ENCODE assay signal across 9 cellular contexts in the genomic region with DNA sequence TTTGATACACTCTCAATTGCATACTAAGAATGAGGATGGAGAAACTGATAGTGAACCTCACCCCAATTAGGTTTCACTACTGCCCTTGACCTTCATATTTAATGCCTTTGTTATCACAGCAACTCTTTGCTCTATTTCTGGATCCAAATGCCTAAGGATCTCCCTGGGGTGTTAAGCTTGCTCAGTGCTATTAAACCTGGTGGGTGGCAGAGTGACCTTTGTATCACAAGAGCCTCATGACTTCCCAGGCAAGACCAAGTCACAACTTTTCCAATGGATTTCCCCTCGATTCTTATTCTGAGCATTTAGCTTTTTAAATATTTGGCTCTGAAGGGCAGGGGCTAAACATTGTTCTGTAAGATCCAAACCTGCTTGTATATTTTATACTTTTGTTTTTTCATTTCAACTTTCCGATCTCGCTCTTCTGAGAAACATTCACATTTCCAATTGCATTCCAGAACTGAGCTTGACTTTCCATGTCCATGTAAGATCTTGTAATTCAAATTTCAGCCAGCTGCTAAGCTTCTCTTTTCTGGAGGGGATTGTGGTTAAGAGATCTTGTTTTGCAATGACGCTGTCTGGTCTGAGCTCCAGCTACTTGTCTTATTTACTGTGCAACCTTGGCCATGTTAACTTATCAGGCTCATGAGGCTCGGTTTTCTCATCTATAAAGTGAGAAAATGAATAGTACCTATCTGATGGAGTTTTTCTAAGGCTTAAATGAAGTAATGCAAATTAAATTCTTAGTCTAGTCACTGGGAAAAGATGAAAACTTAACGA. TPM values are rescaled to one million over a fixed set of nuclear protein-coding genes. Genes with fewer than 3 reads are reported as not detected.
DNase-seq lines count a peak whose midpoint lies in the region; ATAC-seq and TF ChIP-seq lines count a peak whose summit lies in the region.
"Had no signal": no experiment of that assay in that cellular context is flagged by ENCODE, and none has a peak within 500 bp of the region (broad histone marks: within the 10 kb centered on the region; RNA-seq: fewer than 3 reads in every experiment).

No MANE protein-coding gene starts in this region.

- H3K27ac Mint-ChIP-seq in activated T-helper 1 cell treated with anti-CD3 and anti-CD28 coated beads, Interleukin-12 subunit alpha, Interleukin-12 subunit beta, Interleukin-2, Interleukin-4 antibody, amounts not matched to agents 30 ng/mL and 10 ng/mL and 1 ng/mL, durations not matched to agents 14 hours and 24 hours and 36 hours: no peak overlapping the region
- H3K27ac Mint-ChIP-seq in Caco-2 (ENCODE audit: unreplicated experiment): no peak overlapping the region

- CTCF ChIA-PET in Caco-2 (lab: Charles Lee): no interaction called here

- ATAC-seq in HG02610 (IDR thresholded peaks at IDR 0.05; ENCODE audit: unreplicated experiment) (peak; percentile 61), left lung (peak; percentile 64)

- H3K9me3 ChIP-seq in left lung (no peaks in the 10 kb centered on the region), ascending aorta (no peaks in the 10 kb centered on the region), Caco-2 (no peaks in the 10 kb centered on the region)

- H3K27me3 ChIP-seq in left lung: no peaks in the 10 kb centered on the region
- no peaks in the 10 kb centered on the region for H3K27me3 ChIP-seq in ascending aorta
- H3K27me3 ChIP-seq in Caco-2 (replicated peaks; ENCODE audit: control insufficient read depth, insufficient read depth, low read length): no peaks in the 10 kb centered on the region

- H3K27ac ChIP-seq in left lung: no peak overlapping the region
- H3K27ac ChIP-seq in ascending aorta: no peak overlapping the region

- peaks cover 22% of the 10 kb centered on the region for H3K27me3 Mint-ChIP-seq in activated T-helper 1 cell treated with anti-CD3 and anti-CD28 coated beads, Interleukin-12 subunit alpha, Interleukin-12 subunit beta, Interleukin-2, Interleukin-4 antibody, amounts not matched to agents 30 ng/mL and 10 ng/mL and 1 ng/mL, durations not matched to agents 14 hours and 24 hours and 36 hours (ENCODE audit: insufficient read depth)
- H3K27me3 Mint-ChIP-seq in Caco-2 (ENCODE audit: insufficient read depth, unreplicated experiment): no peaks in the 10 kb centered on the region

- H3K4me3 Mint-ChIP-seq in activated T-helper 1 cell treated with anti-CD3 and anti-CD28 coated beads, Interleukin-12 subunit alpha, Interleukin-12 subunit beta, Interleukin-2, Interleukin-4 antibody, amounts not matched to agents 30 ng/mL and 10 ng/mL and 1 ng/mL, durations not matched to agents 14 hours and 24 hours and 36 hours: no peak overlapping the region
- no peak overlapping the region for H3K4me3 Mint-ChIP-seq in Caco-2 (ENCODE audit: unreplicated experiment)

- DNase-seq in GM10266 (ENCODE audit: extremely low spot score) (peak; percentile 15), RPMI7951 (ENCODE audit: low read depth) (peak; percentile 53), left lung (no peak), ascending aorta (ENCODE audit: low spot score in 2 of 2) (no peak), Caco-2 (no peak), T-helper 1 cell (no peak)
- DNase-seq in activated T-helper 1 cell treated with anti-CD3 and anti-CD28 coated beads, Interleukin-12 subunit alpha, Interleukin-12 subunit beta, Interleukin-2, Interleukin-4 antibody, amounts not matched to agents 30 ng/mL and 10 ng/mL and 1 ng/mL, durations not matched to agents 14 hours and 24 hours and 36 hours (ENCODE audit: low spot score): no peak
- DNase-seq: NCI-H1092 treated with DMSO at 0.1 percent for 48 hours had no signal

- H3K36me3 Mint-ChIP-seq in activated T-helper 1 cell treated with anti-CD3 and anti-CD28 coated beads, Interleukin-12 subunit alpha, Interleukin-12 subunit beta, Interleukin-2, Interleukin-4 antibody, amounts not matched to agents 30 ng/mL and 10 ng/mL and 1 ng/mL, durations not matched to agents 14 hours and 24 hours and 36 hours (ENCODE audit: low read depth): no peaks in the 10 kb centered on the region
- H3K36me3 Mint-ChIP-seq in Caco-2 (ENCODE audit: insufficient read depth, unreplicated experiment): no peaks in the 10 kb centered on the region

- BruUV-seq in Caco-2 (replicated peaks; lab: Mats Ljungman, UMichigan): no TSS peak

- TF ChIP-seq CTCF in GM10266 (IDR thresholded peaks at IDR 0.05; ENCODE audit: control insufficient read depth, insufficient read depth, low read depth, missing control alignments) (no peak), left lung (IDR thresholded peaks at IDR 0.05) (no peak), ascending aorta (IDR thresholded peaks at IDR 0.05) (no peak), Caco-2 (IDR thresholded peaks at IDR 0.05; ENCODE audit: insufficient read depth in 1 of 2, low read depth in 1 of 2, low read length in 1 of 2, severe bottlenecking in 1 of 2, unreplicated experiment in 1 of 2) (no peak)

- intact Hi-C loops in left lung (cut with DNase I) (no loop called here), ascending aorta (cut with DNase I) (no loop called here), Caco-2 (cut with micrococcal nuclease; ENCODE audit: unreplicated experiment) (no loop called here)
- intact Hi-C loops in activated T-helper 1 cell treated with anti-CD3 and anti-CD28 coated beads, Interleukin-12 subunit alpha, Interleukin-12 subunit beta, Interleukin-2, Interleukin-4 antibody, amounts not matched to agents 30 ng/mL and 10 ng/mL and 1 ng/mL, durations not matched to agents 14 hours and 24 hours and 36 hours (cut with micrococcal nuclease): no loop called here

- H3K36me3 ChIP-seq in left lung: no peaks in the 10 kb centered on the region
- H3K36me3 ChIP-seq in ascending aorta: no peaks in the 10 kb centered on the region
- no peaks in the 10 kb centered on the region for H3K36me3 ChIP-seq in Caco-2 (ENCODE audit: control insufficient read depth, insufficient read depth, low read length)

- H3K9me3 Mint-ChIP-seq in activated T-helper 1 cell treated with anti-CD3 and anti-CD28 coated beads, Interleukin-12 subunit alpha, Interleukin-12 subunit beta, Interleukin-2, Interleukin-4 antibody, amounts not matched to agents 30 ng/mL and 10 ng/mL and 1 ng/mL, durations not matched to agents 14 hours and 24 hours and 36 hours: no peaks in the 10 kb centered on the region
- H3K9me3 Mint-ChIP-seq in Caco-2 (ENCODE audit: unreplicated experiment): no peaks in the 10 kb centered on the region

- H3K4me1 ChIP-seq in left lung: peaks cover 0 to 17% of the 10 kb centered on the region in 2 donors
- H3K4me1 ChIP-seq in ascending aorta: no peaks in the 10 kb centered on the region
- H3K4me1 ChIP-seq in Caco-2: peaks cover 6% of the 10 kb centered on the region; the same call in 1 of the 2 replicates

- H3K4me1 Mint-ChIP-seq in activated T-helper 1 cell treated with anti-CD3 and anti-CD28 coated beads, Interleukin-12 subunit alpha, Interleukin-12 subunit beta, Interleukin-2, Interleukin-4 antibody, amounts not matched to agents 30 ng/mL and 10 ng/mL and 1 ng/mL, durations not matched to agents 14 hours and 24 hours and 36 hours (ENCODE audit: low read depth): peaks cover 5% of the 10 kb centered on the region
- peaks cover 2% of the 10 kb centered on the region for H3K4me1 Mint-ChIP-seq in Caco-2 (ENCODE audit: low read depth, unreplicated experiment)

- H3K4me3 ChIP-seq in left lung (no peak overlapping the region), ascending aorta (no peak overlapping the region), Caco-2 (ENCODE audit: low read depth, low read length) (no peak overlapping the region)

- POLR2A ChIA-PET in Caco-2 (lab: Charles Lee): no interaction called here

RNA-seq across cellular contexts. Expression of gene EHF, which starts 6.4 kb away (rescaled TPM):
- 0.68 TPM in 1 of 2 replicates, not detected in the other for total RNA-seq in RPMI7951 (2014; rRNA removed; shearing (Covaris generic))
- total RNA-seq in left lung (10 to 100 TPM; 41.1 to 53.1 TPM), ascending aorta (not detected), Caco-2 (2022) (0.11 and 0.21 TPM in 2 replicates)
- not detected in 2 replicates for total RNA-seq in activated T-helper 1 cell treated with anti-CD3 and anti-CD28 coated beads, Interleukin-12 subunit alpha, Interleukin-12 subunit beta, Interleukin-2, Interleukin-4 antibody, amounts not matched to agents 30 ng/mL and 10 ng/mL and 1 ng/mL, durations not matched to agents 14 hours and 24 hours and 36 hours

Comparison
In these comparisons a context has a peak if more than half of its experiments do, and no peak if none do; other contexts are left out.
1. DNase-seq: peak in GM10266 (single experiment) and RPMI7951 (single experiment); none in left lung (0 of 2), ascending aorta (0 of 2), activated T-helper 1 cell treated with anti-CD3 and anti-CD28 coated beads, Interleukin-12 subunit alpha, Interleukin-12 subunit beta, Interleukin-2, Interleukin-4 antibody, amounts not matched to agents 30 ng/mL and 10 ng/mL and 1 ng/mL, durations not matched to agents 14 hours and 24 hours and 36 hours (single experiment), Caco-2 (0 of 2) and T-helper 1 cell (0 of 5).
2. RNA of gene EHF, which starts 6.4 kb away (total RNA-seq): 41.1 to 53.1 TPM in left lung; 0.11 to 0.21 TPM in Caco-2, 0.68 TPM in RPMI7951, not detected in ascending aorta (single experiment) and not detected in activated T-helper 1 cell treated with anti-CD3 and anti-CD28 coated beads, Interleukin-12 subunit alpha, Interleukin-12 subunit beta, Interleukin-2, Interleukin-4 antibody, amounts not matched to agents 30 ng/mL and 10 ng/mL and 1 ng/mL, durations not matched to agents 14 hours and 24 hours and 36 hours; every median in the first group is over 10 times any median in the second.